In genomic region chr7:69757528-69757927, GRCh38 we compare ENCODE assay signal across 21 cellular contexts.
"Had no signal": no experiment of that assay in that cellular context is flagged by ENCODE, and none has a peak within 500 bp of the region (broad histone marks: within the 10 kb centered on the region; RNA-seq: fewer than 3 reads in every experiment).

No MANE protein-coding gene starts in this region.

- H3K4me1 Mint-ChIP-seq: activated naive CD8-positive, alpha-beta T cell treated with anti-CD3 and anti-CD28 coated beads, Interleukin-2, amount 50 U/mL, for 24 hours; stimulated activated naive CD8-positive, alpha-beta T cell treated with anti-CD3 and anti-CD28 coated beads, Interleukin-15, amount 100 ng/mL, for 72 hours had no signal

- H3K27me3 Mint-ChIP-seq: activated naive CD8-positive, alpha-beta T cell treated with anti-CD3 and anti-CD28 coated beads, Interleukin-2, amount 50 U/mL, for 24 hours; effector memory CD8-positive, alpha-beta T cell; memory B cell; stimulated activated naive CD8-positive, alpha-beta T cell treated with anti-CD3 and anti-CD28 coated beads, Interleukin-15, amount 100 ng/mL, for 72 hours had no signal

- H3K27ac ChIP-seq: esophagus squamous epithelium, gastrocnemius medialis, heart left ventricle, parathyroid adenoma, tibial artery had no signal

- H3K9me3 Mint-ChIP-seq: activated naive CD8-positive, alpha-beta T cell treated with anti-CD3 and anti-CD28 coated beads, Interleukin-2, amount 50 U/mL, for 24 hours; activated T-helper 1 cell treated with anti-CD3 and anti-CD28 coated beads, Interleukin-12 subunit alpha, Interleukin-12 subunit beta, Interleukin-2, Interleukin-4 antibody, amounts not matched to agents 30 ng/mL and 10 ng/mL and 1 ng/mL, durations not matched to agents 14 hours and 24 hours and 36 hours; effector memory CD8-positive, alpha-beta T cell; memory B cell; nephron; stimulated activated effector memory CD8-positive, alpha-beta T cell treated with anti-CD3 and anti-CD28 coated beads, Interleukin-12 subunit alpha, Interleukin-12 subunit beta, amount 100 ng/mL, for 72 hours; stimulated activated naive CD8-positive, alpha-beta T cell treated with anti-CD3 and anti-CD28 coated beads, Interleukin-15, amount 100 ng/mL, for 72 hours had no signal

- DNase-seq: activated CD4-positive, alpha-beta T cell treated with anti-CD3 and anti-CD28 coated beads for 1 hour; activated CD4-positive, alpha-beta T cell treated with anti-CD3 and anti-CD28 coated beads, Interleukin-2, amount 50 U/mL, for 1 hour; activated CD8-positive, alpha-beta T cell treated with anti-CD3 and anti-CD28 coated beads, Interleukin-2, amount 10 ng/mL, durations not matched to agents 7 days and 5 days; activated gamma-delta T cell; activated naive CD4-positive, alpha-beta T cell treated with anti-CD3 and anti-CD28 coated beads, Interleukin-2, amount 50 U/mL, for 16 hours; activated naive CD8-positive, alpha-beta T cell treated with anti-CD3 and anti-CD28 coated beads, Interleukin-2, amount 50 U/mL, for 24 hours; effector memory CD8-positive, alpha-beta T cell; esophagus squamous epithelium; gastrocnemius medialis; heart left ventricle; islet precursor cell; left cardiac atrium; right cardiac atrium; stimulated activated CD4-positive, alpha-beta T cell treated with anti-CD3 and anti-CD28 coated beads, Interleukin-1b, Interleukin-23, amount 100 ng/mL, for 48 hours; stimulated activated naive CD8-positive, alpha-beta T cell treated with anti-CD3 and anti-CD28 coated beads, Interleukin-15, amount 100 ng/mL, for 72 hours; tibial artery had no signal

- H3K4me3 Mint-ChIP-seq: activated CD8-positive, alpha-beta T cell treated with anti-CD3 and anti-CD28 coated beads, Interleukin-2, amount 10 ng/mL, durations not matched to agents 7 days and 5 days; activated naive CD8-positive, alpha-beta T cell treated with anti-CD3 and anti-CD28 coated beads, Interleukin-2, amount 50 U/mL, for 24 hours; activated T-helper 1 cell treated with anti-CD3 and anti-CD28 coated beads, Interleukin-12 subunit alpha, Interleukin-12 subunit beta, Interleukin-2, Interleukin-4 antibody, amounts not matched to agents 30 ng/mL and 10 ng/mL and 1 ng/mL, durations not matched to agents 14 hours and 24 hours and 36 hours; effector memory CD8-positive, alpha-beta T cell; memory B cell; nephron; stimulated activated effector memory CD8-positive, alpha-beta T cell treated with anti-CD3 and anti-CD28 coated beads, Interleukin-12 subunit alpha, Interleukin-12 subunit beta, amount 100 ng/mL, for 72 hours; stimulated activated naive CD8-positive, alpha-beta T cell treated with anti-CD3 and anti-CD28 coated beads, Interleukin-15, amount 100 ng/mL, for 72 hours had no signal

- H3K36me3 Mint-ChIP-seq: memory B cell; stimulated activated effector memory CD8-positive, alpha-beta T cell treated with anti-CD3 and anti-CD28 coated beads, Interleukin-12 subunit alpha, Interleukin-12 subunit beta, amount 100 ng/mL, for 72 hours had no signal

- H3K36me3 ChIP-seq: esophagus squamous epithelium, gastrocnemius medialis, heart left ventricle, tibial artery had no signal

- H3K4me1 ChIP-seq: tibial artery had no signal

- H3K9me3 ChIP-seq: esophagus squamous epithelium, gastrocnemius medialis, heart left ventricle, tibial artery had no signal

- H3K27ac Mint-ChIP-seq: activated CD8-positive, alpha-beta T cell treated with anti-CD3 and anti-CD28 coated beads, Interleukin-2, amount 10 ng/mL, durations not matched to agents 7 days and 5 days; activated naive CD8-positive, alpha-beta T cell treated with anti-CD3 and anti-CD28 coated beads, Interleukin-2, amount 50 U/mL, for 24 hours; activated T-helper 1 cell treated with anti-CD3 and anti-CD28 coated beads, Interleukin-12 subunit alpha, Interleukin-12 subunit beta, Interleukin-2, Interleukin-4 antibody, amounts not matched to agents 30 ng/mL and 10 ng/mL and 1 ng/mL, durations not matched to agents 14 hours and 24 hours and 36 hours; memory B cell; nephron; stimulated activated effector memory CD8-positive, alpha-beta T cell treated with anti-CD3 and anti-CD28 coated beads, Interleukin-12 subunit alpha, Interleukin-12 subunit beta, amount 100 ng/mL, for 72 hours; stimulated activated naive CD8-positive, alpha-beta T cell treated with anti-CD3 and anti-CD28 coated beads, Interleukin-15, amount 100 ng/mL, for 72 hours had no signal

- H3K79me2 ChIP-seq: parathyroid adenoma had no signal

- H3K4me3 ChIP-seq: esophagus squamous epithelium, gastrocnemius medialis, heart left ventricle, tibial artery had no signal

- H3K27me3 ChIP-seq: esophagus squamous epithelium, gastrocnemius medialis, heart left ventricle, tibial artery had no signal

- ATAC-seq: activated CD8-positive, alpha-beta T cell treated with anti-CD3 and anti-CD28 coated beads, Interleukin-2, amount 10 ng/mL, durations not matched to agents 7 days and 5 days; activated naive CD8-positive, alpha-beta T cell treated with anti-CD3 and anti-CD28 coated beads, Interleukin-2, amount 50 U/mL, for 24 hours; effector memory CD8-positive, alpha-beta T cell; gastrocnemius medialis; stimulated activated naive CD8-positive, alpha-beta T cell treated with anti-CD3 and anti-CD28 coated beads, Interleukin-15, amount 100 ng/mL, for 72 hours had no signal
